8 cellular contexts compared by ENCODE assay signal in the genomic region with DNA sequence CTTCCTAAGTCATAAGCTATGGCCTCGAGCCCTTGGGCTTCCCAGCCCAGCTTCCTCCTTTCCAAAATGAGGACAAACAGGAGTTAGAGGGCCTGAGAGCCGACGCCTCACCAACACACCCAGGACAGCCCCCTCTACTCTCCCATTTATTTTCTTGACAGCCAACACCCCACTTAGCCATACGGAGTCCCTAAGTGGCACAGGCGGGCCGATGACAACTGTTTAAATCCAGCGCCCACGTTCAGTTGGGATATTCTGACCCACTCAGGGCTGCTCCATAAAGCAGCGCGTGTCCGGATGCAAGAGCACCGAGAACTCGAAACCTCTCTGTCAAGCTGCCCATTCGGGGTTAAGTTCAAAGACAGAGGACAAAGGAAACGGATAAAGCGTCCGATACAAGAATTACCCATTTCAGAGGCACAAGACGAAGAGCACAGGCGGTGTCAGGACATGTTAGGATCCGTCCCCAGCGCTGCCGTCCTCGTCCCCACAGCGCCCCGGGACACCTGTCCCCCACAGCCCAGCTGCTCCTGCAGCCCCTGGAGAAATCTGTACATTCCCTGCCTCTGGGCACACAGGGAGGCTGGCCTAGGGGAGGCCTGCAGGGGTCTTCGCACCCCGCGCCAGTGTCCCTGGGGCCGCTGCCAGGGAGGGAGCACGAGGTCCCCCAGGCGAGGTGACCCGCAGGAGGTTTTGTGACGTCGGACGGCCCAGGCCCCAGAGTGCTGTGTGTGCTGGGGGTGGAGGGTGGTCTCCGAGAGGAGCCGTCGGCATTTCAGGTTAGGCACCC. TPM values are rescaled to one million over a fixed set of nuclear protein-coding genes. Genes with fewer than 3 reads are reported as not detected.
DNase-seq lines count a peak whose midpoint lies in the region; ATAC-seq and TF ChIP-seq lines count a peak whose summit lies in the region.

No MANE protein-coding gene starts in this region.

- no peaks in the 10 kb centered on the region for H3K9me3 ChIP-seq in esophagus (ENCODE audit: control insufficient read depth in 2 of 2, insufficient read depth in 1 of 2, low read depth in 1 of 2, low read length in 1 of 2)
- H3K9me3 ChIP-seq in neural progenitor cell (ENCODE audit: low read depth) = no peaks in the 10 kb centered on the region

- peak overlapping the region; percentile 79 to 90 for H3K4me3 ChIP-seq in esophagus (ENCODE audit: low read depth in 1 of 2, low read length in 2 of 2)
- peak overlapping the region; percentile 65 for H3K4me3 ChIP-seq in neural progenitor cell

- DNase-seq in activated CD4-positive, CD25-positive, alpha-beta regulatory T cell treated with anti-CD3 and anti-CD28 coated beads, Interleukin-2, amount 50 U/mL, for 72 hours = peak; percentile 41
- no peak for DNase-seq in activated CD4-positive, CD25-positive, alpha-beta regulatory T cell (lab: John Stamatoyannopoulos, UW)
- DNase-seq in neural progenitor cell (ENCODE audit: low spot score) = peak; percentile 12
- no peak for DNase-seq in LoVo (ENCODE audit: low spot score)

- H3K9ac ChIP-seq in neural progenitor cell = no peak overlapping the region

- no peaks in the 10 kb centered on the region for H3F3A ChIP-seq in neural progenitor cell (ENCODE audit: low read depth)

- peak overlapping the region; percentile 72 for H2AFZ ChIP-seq in neural progenitor cell (replicated peaks)

- H3K27me3 Mint-ChIP-seq in neural progenitor cell (ENCODE audit: insufficient read depth, low read depth) = peaks cover 6% of the 10 kb centered on the region

- H3K27ac ChIP-seq in VCaP = peak overlapping the region; percentile 54; the same call in 1 of the 2 replicates
- H3K27ac ChIP-seq in esophagus (ENCODE audit: low read depth in 2 of 2, low read length in 1 of 2) = peak overlapping the region; percentile 84 to 94
- H3K27ac ChIP-seq in neural progenitor cell = no peak overlapping the region

- H3K36me3 Mint-ChIP-seq in neural progenitor cell = peaks cover 3% of the 10 kb centered on the region

- peaks cover 46% of the 10 kb centered on the region for H3K79me2 ChIP-seq in neural progenitor cell (ENCODE audit: low read depth)

- H3K27me3 ChIP-seq in esophagus (ENCODE audit: control insufficient read depth in 1 of 2, insufficient read depth in 2 of 2, low read length in 2 of 2) = no peaks in the 10 kb centered on the region
- peaks cover 38% of the 10 kb centered on the region for H3K27me3 ChIP-seq in neural progenitor cell

- no peaks in the 10 kb centered on the region for H3K36me3 ChIP-seq in esophagus (ENCODE audit: control insufficient read depth in 2 of 2, insufficient read depth in 2 of 2, low read length in 1 of 2)
- no peaks in the 10 kb centered on the region for H3K36me3 ChIP-seq in neural progenitor cell

- 3 to 13% methylated on average over 38 of the region's 38 CpGs for WGBS in esophagus, 2 donors

- no peaks in the 10 kb centered on the region for H3K4me1 ChIP-seq in esophagus (ENCODE audit: control insufficient read depth in 2 of 2, insufficient read depth in 2 of 2, low read length in 1 of 2)
- no peaks in the 10 kb centered on the region for H3K4me1 ChIP-seq in neural progenitor cell

- peak overlapping the region; percentile 87 for H3K27ac Mint-ChIP-seq in neural progenitor cell

- peak overlapping the region; percentile 94 for H3K4me3 Mint-ChIP-seq in neural progenitor cell

- H3K9me3 Mint-ChIP-seq in neural progenitor cell = no peaks in the 10 kb centered on the region

- ATAC-seq in HG03045 (IDR thresholded peaks at IDR 0.05; ENCODE audit: unreplicated experiment) (peak; percentile 10), HG02973 (IDR thresholded peaks at IDR 0.05; ENCODE audit: unreplicated experiment) (no peak)

- peak overlapping the region; percentile 80 for H3K4me2 ChIP-seq in neural progenitor cell

- TF ChIP-seq CTCF in VCaP (conservative IDR thresholded peaks at IDR 0.05) (no peak), neural progenitor cell (IDR thresholded peaks at IDR 0.05) (no peak)

- H4K20me1 ChIP-seq in neural progenitor cell (ENCODE audit: low read depth) = peaks cover 15% of the 10 kb centered on the region

- peaks cover 17% of the 10 kb centered on the region for H3K4me1 Mint-ChIP-seq in neural progenitor cell

RNA-seq across cellular contexts. Expression of gene PRKX, which starts 1.2 kb away (rescaled TPM):
- 10 to 100 TPM in 1 of 2 donors, 1 to 10 TPM in 1; 5.6 to 15.4 TPM for polyA plus RNA-seq in esophagus
- total RNA-seq in neural progenitor cell (ENCODE audit: low replicate concordance) = 14.6 and 22.6 TPM in 2 replicates

Comparison
In these comparisons a context has a peak if more than half of its experiments do, and no peak if none do; other contexts are left out.
1. DNase-seq: peak in activated CD4-positive, CD25-positive, alpha-beta regulatory T cell treated with anti-CD3 and anti-CD28 coated beads, Interleukin-2, amount 50 U/mL, for 72 hours (single experiment) and neural progenitor cell (single experiment); none in activated CD4-positive, CD25-positive, alpha-beta regulatory T cell (0 of 4) and LoVo (single experiment).